ENCODE assay signal across 8 cellular contexts in genomic region chr19:495440-496332, GRCh38. TPM values are rescaled to one million over a fixed set of nuclear protein-coding genes. Genes with fewer than 3 reads are reported as not detected.
DNase-seq lines count a peak whose midpoint lies in the region; ATAC-seq and TF ChIP-seq lines count a peak whose summit lies in the region.

No MANE protein-coding gene starts in this region.

- H3K9me3 Mint-ChIP-seq in MCF 10A (ENCODE audit: unreplicated experiment) (peaks cover 9% of the 10 kb centered on the region), memory B cell (peaks cover 1% of the 10 kb centered on the region)

- intact Hi-C loops in MCF 10A (cut with micrococcal nuclease): no loop called here

- TF ChIP-seq CTCF in MCF 10A (IDR thresholded peaks at IDR 0.05; ENCODE audit: unreplicated experiment): peak; percentile 63

- peaks cover 11% of the 10 kb centered on the region for H3K36me3 Mint-ChIP-seq in MCF 10A (ENCODE audit: insufficient read depth, unreplicated experiment)
- peaks cover 3% of the 10 kb centered on the region for H3K36me3 Mint-ChIP-seq in memory B cell

- H3K27ac ChIP-seq in SJSA1: no peak overlapping the region

- peak; percentile 45 for ATAC-seq in memory B cell (ENCODE audit: low read depth)
- ATAC-seq in GM21737 (IDR thresholded peaks at IDR 0.05; ENCODE audit: unreplicated experiment): no peak

- no TSS peak for BruUV-seq in MCF 10A (replicated peaks; lab: Mats Ljungman, UMichigan)

- H3K27ac Mint-ChIP-seq in MCF 10A (ENCODE audit: low read depth, unreplicated experiment) (no peak overlapping the region), memory B cell (no peak overlapping the region)

- no peaks in the 10 kb centered on the region for H3K4me1 ChIP-seq in SJSA1 (replicated peaks)

- POLR2A ChIA-PET in MCF 10A (lab: Yijun Ruan, JAX): no interaction called here

- CTCF ChIA-PET in MCF 10A (lab: Yijun Ruan, JAX): interaction anchor here (0.7 to 1.8 kb wide), 4 partner anchors 8 to 74 kb away, joined by 3 to 9 read pairs (median 4); partner anchors contain the start of gene TPGS1

- H3K4me1 Mint-ChIP-seq in MCF 10A (ENCODE audit: insufficient read depth, unreplicated experiment) (no peaks in the 10 kb centered on the region), memory B cell (peaks cover 16% of the 10 kb centered on the region)

- H3K4me3 Mint-ChIP-seq in MCF 10A (ENCODE audit: unreplicated experiment) (no peak overlapping the region), memory B cell (no peak overlapping the region)

- peaks cover 20% of the 10 kb centered on the region for H3K27me3 Mint-ChIP-seq in MCF 10A (ENCODE audit: insufficient read depth, unreplicated experiment)
- peaks cover 22% of the 10 kb centered on the region for H3K27me3 Mint-ChIP-seq in memory B cell

- no peak overlapping the region for H3K4me3 ChIP-seq in SJSA1

- H3K27me3 ChIP-seq in SJSA1 (replicated peaks): peaks cover 20% of the 10 kb centered on the region

- DNase-seq in stimulated activated CD4-positive, alpha-beta T cell treated with anti-CD3 and anti-CD28 coated beads, Interleukin-12 subunit alpha, Interleukin-12 subunit beta, amount 100 ng/mL, for 48 hours (ENCODE audit: low read depth in 2 of 3, low spot score in 1 of 3): peak; percentile 44 to 55 (median 50)
- no peak for DNase-seq in stimulated activated CD4-positive, alpha-beta T cell treated with anti-CD3 and anti-CD28 coated beads, Interleukin-12 subunit alpha, Interleukin-12 subunit beta, amount 100 ng/mL, for 4 hours
- peak; percentile 42 to 46 for DNase-seq in SJSA1 (ENCODE audit: low read depth in 1 of 2, low spot score in 2 of 2)
- peak; percentile 41 for DNase-seq in MCF 10A (ENCODE audit: unreplicated experiment)
- DNase-seq in memory B cell (ENCODE audit: low spot score in 2 of 2): peak in 1 of 2 donors; percentile 57
- DNase-seq in NCI-H1105 treated with DMSO at 0.1 percent for 48 hours (lab: John Stamatoyannopoulos, UW): no peak
- no peak for DNase-seq in effector CD4-positive, alpha-beta T cell

- no peaks in the 10 kb centered on the region for H3K9me3 ChIP-seq in SJSA1 (replicated peaks)

- H3K36me3 ChIP-seq in SJSA1: no peaks in the 10 kb centered on the region

RNA-seq across cellular contexts. Expression of gene MADCAM1, which starts 0.6 kb away (rescaled TPM):
- not detected in 2 replicates for total RNA-seq in SJSA1 (2014; rRNA removed; shearing (Covaris generic))
- total RNA-seq in MCF 10A (2022): 0.25 and 0.47 TPM in 2 replicates

RNA-seq across cellular contexts. Expression of gene TPGS1, which starts 11.6 kb away (rescaled TPM):
- 68.7 and 73.3 TPM in 2 replicates for total RNA-seq in SJSA1 (2014; rRNA removed; shearing (Covaris generic))
- 11.9 and 12.6 TPM in 2 replicates for total RNA-seq in MCF 10A (2022)

RNA-seq across cellular contexts. Expression of gene SHC2, which starts 34.9 kb away (rescaled TPM):
- not detected in 2 replicates for total RNA-seq in SJSA1 (2014; rRNA removed; shearing (Covaris generic))
- total RNA-seq in MCF 10A (2022): 0.77 and 2.8 TPM in 2 replicates

RNA-seq across cellular contexts. Expression of gene CDC34, which starts 35.9 kb away (rescaled TPM):
- total RNA-seq in SJSA1 (2014; rRNA removed; shearing (Covaris generic)): 62.1 and 97.9 TPM in 2 replicates
- 49.7 and 61.3 TPM in 2 replicates for total RNA-seq in MCF 10A (2022)

RNA-seq across cellular contexts. Expression of gene GZMM, which starts 48.2 kb away (rescaled TPM):
- total RNA-seq in SJSA1 (2014; rRNA removed; shearing (Covaris generic)): not detected in 2 replicates
- not detected in 2 replicates for total RNA-seq in MCF 10A (2022)

Comparison
In these comparisons a context has a peak if more than half of its experiments do, and no peak if none do; other contexts are left out.
1. DNase-seq: peak in stimulated activated CD4-positive, alpha-beta T cell treated with anti-CD3 and anti-CD28 coated beads, Interleukin-12 subunit alpha, Interleukin-12 subunit beta, amount 100 ng/mL, for 48 hours (3 of 3), SJSA1 (2 of 2) and MCF 10A (single experiment); none in stimulated activated CD4-positive, alpha-beta T cell treated with anti-CD3 and anti-CD28 coated beads, Interleukin-12 subunit alpha, Interleukin-12 subunit beta, amount 100 ng/mL, for 4 hours (single experiment), NCI-H1105 treated with DMSO at 0.1 percent for 48 hours (single experiment) and effector CD4-positive, alpha-beta T cell (single experiment).